ENCODE assay signal across 8 cellular contexts in the genomic region with DNA sequence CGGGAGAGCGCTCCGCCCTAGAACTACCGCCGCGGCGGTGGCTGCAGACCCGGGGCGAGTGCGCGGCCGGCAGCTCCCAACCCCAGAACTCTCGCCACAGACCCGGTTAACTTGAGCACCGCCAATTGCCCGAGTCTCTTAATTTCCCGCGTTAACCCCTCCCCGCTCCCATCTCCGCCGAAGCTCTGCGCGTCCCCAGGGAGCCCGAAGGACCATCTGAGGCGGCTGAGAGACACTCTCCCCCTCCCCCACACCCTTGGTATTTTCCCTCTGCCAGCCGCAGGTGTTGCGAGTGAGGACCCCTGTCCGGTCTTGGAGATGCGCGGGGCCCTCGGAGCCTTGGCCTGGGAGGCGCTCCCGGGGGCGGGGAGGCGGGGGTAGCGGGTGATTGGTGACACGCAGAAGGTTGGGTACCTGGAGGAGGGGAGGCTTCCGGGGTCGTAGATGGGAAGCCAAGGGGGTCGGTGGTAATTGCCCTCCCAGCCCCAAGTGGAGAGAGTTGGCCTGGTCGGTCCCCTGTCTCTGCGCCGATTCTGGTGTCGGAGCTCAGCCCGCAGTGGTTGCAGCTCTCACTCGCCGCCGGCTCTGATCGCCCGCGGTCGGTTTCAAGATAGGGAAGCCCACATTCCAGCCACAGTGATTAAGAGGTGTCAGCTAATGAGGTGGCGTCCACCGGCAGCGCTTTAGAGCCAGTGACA. TPM values are rescaled to one million over a fixed set of nuclear protein-coding genes. Genes with fewer than 3 reads are reported as not detected.
DNase-seq lines count a peak whose midpoint lies in the region; ATAC-seq and TF ChIP-seq lines count a peak whose summit lies in the region.

No MANE protein-coding gene starts in this region.

- H3K9me2 ChIP-seq in DOHH2 (replicated peaks; ENCODE audit: control insufficient read depth, low read length): no peaks in the 10 kb centered on the region
- H3K9me2 ChIP-seq in hepatocyte (replicated peaks; ENCODE audit: insufficient read depth): no peaks in the 10 kb centered on the region

- peaks cover 3% of the 10 kb centered on the region for H3K4me1 Mint-ChIP-seq in activated T-helper 17 cell treated with anti-CD3 and anti-CD28 coated beads, Interleukin-2, amount 50 U/mL, for 72 hours

- H3K27ac ChIP-seq in DOHH2 (ENCODE audit: low read depth, low read length) (no peak overlapping the region), hepatocyte (no peak overlapping the region)

- no peaks in the 10 kb centered on the region for H3K9me3 ChIP-seq in DOHH2 (ENCODE audit: control insufficient read depth, insufficient read depth, low read length)
- no peaks in the 10 kb centered on the region for H3K9me3 ChIP-seq in hepatocyte (ENCODE audit: low read depth)
- H3K9me3 ChIP-seq in skeletal muscle satellite cell (replicated peaks; ENCODE audit: low read length): no peaks in the 10 kb centered on the region

- no peaks in the 10 kb centered on the region for H3K79me2 ChIP-seq in DOHH2 (ENCODE audit: control insufficient read depth, low read length)
- no peaks in the 10 kb centered on the region for H3K79me2 ChIP-seq in hepatocyte

- H3K4me2 ChIP-seq in DOHH2 (ENCODE audit: low read length): 0 out of 2 replicates have a peak overlapping the region, but pooled peaks have one; percentile 11
- H3K4me2 ChIP-seq in hepatocyte: peak overlapping the region; percentile 99
- H3K4me2 ChIP-seq in skeletal muscle satellite cell (ENCODE audit: low read length): peak overlapping the region; percentile 58

- peak overlapping the region; percentile 57 for H3K4me3 Mint-ChIP-seq in activated T-helper 17 cell treated with anti-CD3 and anti-CD28 coated beads, Interleukin-2, amount 50 U/mL, for 72 hours

- no peak overlapping the region for H3K27ac Mint-ChIP-seq in activated T-helper 17 cell treated with anti-CD3 and anti-CD28 coated beads, Interleukin-2, amount 50 U/mL, for 72 hours

- H3K27me3 Mint-ChIP-seq in activated T-helper 17 cell treated with anti-CD3 and anti-CD28 coated beads, Interleukin-2, amount 50 U/mL, for 72 hours: peaks cover 3% of the 10 kb centered on the region

- no peak overlapping the region for H3K4me3 ChIP-seq in DOHH2 (ENCODE audit: low read length)
- H3K4me3 ChIP-seq in Jurkat, Clone E6-1 (ENCODE audit: low read length): peak overlapping the region; percentile 39
- H3K4me3 ChIP-seq in hepatocyte: peak overlapping the region; percentile 29
- H3K4me3 ChIP-seq in skeletal muscle satellite cell (ENCODE audit: low read length): no peak overlapping the region

- H2AFZ ChIP-seq in hepatocyte: peak overlapping the region; percentile 40

- no peaks in the 10 kb centered on the region for H4K20me1 ChIP-seq in DOHH2 (ENCODE audit: control insufficient read depth, insufficient read depth, low read depth, low read length)
- H4K20me1 ChIP-seq in hepatocyte (ENCODE audit: insufficient read depth, poor library complexity, severe bottlenecking): no peaks in the 10 kb centered on the region

- no peaks in the 10 kb centered on the region for H3K4me1 ChIP-seq in DOHH2 (ENCODE audit: control insufficient read depth, low read length)
- peaks cover 15% of the 10 kb centered on the region for H3K4me1 ChIP-seq in hepatocyte (ENCODE audit: insufficient read depth)
- peaks cover 9% of the 10 kb centered on the region for H3K4me1 ChIP-seq in skeletal muscle satellite cell (ENCODE audit: control insufficient read depth, insufficient read depth, low read length)

- ATAC-seq in activated T-helper 17 cell treated with anti-CD3 and anti-CD28 coated beads, Interleukin-2, amount 50 U/mL, for 72 hours (replicated peaks): peak; percentile 43
- ATAC-seq in GM21786 (IDR thresholded peaks at IDR 0.05; ENCODE audit: unreplicated experiment) (no peak), HG02571 (IDR thresholded peaks at IDR 0.05; ENCODE audit: unreplicated experiment) (no peak)

- H3K27me3 ChIP-seq in DOHH2 (ENCODE audit: control insufficient read depth, low read length) (peaks cover 5% of the 10 kb centered on the region; the same call in 1 of the 2 replicates), hepatocyte (peaks cover 45% of the 10 kb centered on the region), skeletal muscle satellite cell (ENCODE audit: control insufficient read depth, insufficient read depth, low read length) (peaks cover 57% of the 10 kb centered on the region)

- no peaks in the 10 kb centered on the region for H3K9me3 Mint-ChIP-seq in activated T-helper 17 cell treated with anti-CD3 and anti-CD28 coated beads, Interleukin-2, amount 50 U/mL, for 72 hours

- TF ChIP-seq CTCF in DOHH2 (IDR thresholded peaks at IDR 0.05; ENCODE audit: low read depth, low read length, poor library complexity, severe bottlenecking) (no peak), hepatocyte (IDR thresholded peaks at IDR 0.05; ENCODE audit: poor library complexity) (no peak)

- DNase-seq in Jurkat, Clone E6-1 (ENCODE audit: low read depth, low spot score): no peak
- DNase-seq in hepatocyte (ENCODE audit: low spot score) (no peak), NCI-H2107 treated with DMSO at 0.1 percent for 48 hours (lab: John Stamatoyannopoulos, UW; ENCODE audit: unreplicated experiment) (no peak)

- WGBS in hepatocyte (ENCODE audit: low lambda C conversion rate, missing lambda C conversion rate): 2% methylated on average over 40 of the region's 55 CpGs

- H3F3A ChIP-seq in DOHH2 (ENCODE audit: control insufficient read depth, insufficient read depth): no peaks in the 10 kb centered on the region

- H3K36me3 Mint-ChIP-seq in activated T-helper 17 cell treated with anti-CD3 and anti-CD28 coated beads, Interleukin-2, amount 50 U/mL, for 72 hours (ENCODE audit: low read depth): no peaks in the 10 kb centered on the region

- H3K9ac ChIP-seq in skeletal muscle satellite cell (ENCODE audit: low read depth, low read length): no peak overlapping the region

- no peaks in the 10 kb centered on the region for H3K36me3 ChIP-seq in DOHH2 (ENCODE audit: control insufficient read depth, low read length)
- no peaks in the 10 kb centered on the region for H3K36me3 ChIP-seq in hepatocyte (replicated peaks; ENCODE audit: insufficient read depth, low read depth)
- H3K36me3 ChIP-seq in skeletal muscle satellite cell (ENCODE audit: insufficient read depth, low read length): no peaks in the 10 kb centered on the region

RNA-seq across cellular contexts. Expression of a gene that starts 0.9 kb away (rescaled TPM):
- polyA plus RNA-seq in Jurkat, Clone E6-1 (2012; ENCODE audit: insufficient read depth, insufficient read length): 27.6 TPM
- total RNA-seq in activated T-helper 17 cell treated with anti-CD3 and anti-CD28 coated beads, Interleukin-2, amount 50 U/mL, for 72 hours: under 1 TPM; 0.11 to 0.42 TPM
- total RNA-seq in hepatocyte: 3.9 and 8.3 TPM in 2 replicates
- polyA plus RNA-seq in hepatocyte: 5.1 and 5.6 TPM in 2 replicates
- total RNA-seq in skeletal muscle satellite cell (2012; rRNA removed): not detected in 2 replicates

RNA-seq across cellular contexts. Expression of a gene that starts 28.4 kb away (rescaled TPM):
- polyA plus RNA-seq in Jurkat, Clone E6-1 (2012; ENCODE audit: insufficient read depth, insufficient read length): not detected
- not detected for total RNA-seq in activated T-helper 17 cell treated with anti-CD3 and anti-CD28 coated beads, Interleukin-2, amount 50 U/mL, for 72 hours
- not detected in 2 replicates for total RNA-seq in hepatocyte
- not detected in 2 replicates for polyA plus RNA-seq in hepatocyte
- 0.22 TPM in 1 of 2 replicates, not detected in the other for total RNA-seq in skeletal muscle satellite cell (2012; rRNA removed)

Comparison
In these comparisons a context has a peak if more than half of its experiments do, and no peak if none do; other contexts are left out.
1. H3K4me2 ChIP-seq: peak in every context shown above with its lines; median percentile 99 in hepatocyte; 58 in skeletal muscle satellite cell; 11 in DOHH2.
2. H3K4me3 ChIP-seq: peak in Jurkat, Clone E6-1 (single experiment) and hepatocyte (single experiment); none in DOHH2 (single experiment) and skeletal muscle satellite cell (single experiment).